Comparison of ENCODE assay signal across 14 cellular contexts in genomic region chr12:67634167-67634793, GRCh38. TPM values are rescaled to one million over a fixed set of nuclear protein-coding genes. Genes with fewer than 3 reads are reported as not detected.
DNase-seq lines count a peak whose midpoint lies in the region; ATAC-seq and TF ChIP-seq lines count a peak whose summit lies in the region.
"Had no signal": no experiment of that assay in that cellular context is flagged by ENCODE, and none has a peak within 500 bp of the region (broad histone marks: within the 10 kb centered on the region; RNA-seq: fewer than 3 reads in every experiment).

No MANE protein-coding gene starts in this region.

- H3K27me3 Mint-ChIP-seq in CD14-positive monocyte (ENCODE audit: low read depth in 3 of 3): peaks cover 0 to 5% (median 4%) of the 10 kb centered on the region in 3 donors
- H3K27me3 Mint-ChIP-seq in glutamatergic neuron (ENCODE audit: unreplicated experiment): no peaks in the 10 kb centered on the region
- no peaks in the 10 kb centered on the region for H3K27me3 Mint-ChIP-seq in activated T-helper 1 cell treated with anti-CD3 and anti-CD28 coated beads, Interleukin-12 subunit alpha, Interleukin-12 subunit beta, Interleukin-2, Interleukin-4 antibody, amounts not matched to agents 30 ng/mL and 10 ng/mL and 1 ng/mL, durations not matched to agents 14 hours and 24 hours and 36 hours (ENCODE audit: insufficient read depth)

- no peaks in the 10 kb centered on the region for H3K9me3 ChIP-seq in left lung
- H3K9me3 ChIP-seq: ovary had no signal

- no peak overlapping the region for H3K27ac ChIP-seq in left lung
- H3K27ac ChIP-seq: ovary had no signal

- no peaks in the 10 kb centered on the region for H3K36me3 ChIP-seq in left lung
- H3K36me3 ChIP-seq: ovary had no signal

- H3K27ac Mint-ChIP-seq in CD14-positive monocyte (peak overlapping the region in 4 of 7 donors; percentile 4 to 21 (median 10)), glutamatergic neuron (ENCODE audit: unreplicated experiment) (no peak overlapping the region)
- no peak overlapping the region for H3K27ac Mint-ChIP-seq in activated T-helper 1 cell treated with anti-CD3 and anti-CD28 coated beads, Interleukin-12 subunit alpha, Interleukin-12 subunit beta, Interleukin-2, Interleukin-4 antibody, amounts not matched to agents 30 ng/mL and 10 ng/mL and 1 ng/mL, durations not matched to agents 14 hours and 24 hours and 36 hours
- H3K27ac Mint-ChIP-seq: mesothelial cell of epicardium had no signal

- intact Hi-C loops in CD14-positive monocyte (cut with micrococcal nuclease) (no loop called here), left lung (cut with DNase I) (no loop called here)
- intact Hi-C loops in activated T-helper 1 cell treated with anti-CD3 and anti-CD28 coated beads, Interleukin-12 subunit alpha, Interleukin-12 subunit beta, Interleukin-2, Interleukin-4 antibody, amounts not matched to agents 30 ng/mL and 10 ng/mL and 1 ng/mL, durations not matched to agents 14 hours and 24 hours and 36 hours (cut with micrococcal nuclease): loop anchor here (5.0 to 10.0 kb wide), 5 partner anchors 277 to 1171 kb away; partner anchors contain the start of gene MDM2

- H3K36me3 Mint-ChIP-seq in CD14-positive monocyte (no peaks in the 10 kb centered on the region), glutamatergic neuron (ENCODE audit: unreplicated experiment) (no peaks in the 10 kb centered on the region)
- peaks cover 6% of the 10 kb centered on the region for H3K36me3 Mint-ChIP-seq in activated T-helper 1 cell treated with anti-CD3 and anti-CD28 coated beads, Interleukin-12 subunit alpha, Interleukin-12 subunit beta, Interleukin-2, Interleukin-4 antibody, amounts not matched to agents 30 ng/mL and 10 ng/mL and 1 ng/mL, durations not matched to agents 14 hours and 24 hours and 36 hours (ENCODE audit: low read depth)
- H3K36me3 Mint-ChIP-seq: mesothelial cell of epicardium had no signal

- H3K4me1 ChIP-seq in left lung: peaks cover 0 to 20% of the 10 kb centered on the region in 2 donors

- H3K4me1 Mint-ChIP-seq in CD14-positive monocyte (peaks cover 21% of the 10 kb centered on the region), glutamatergic neuron (ENCODE audit: low read depth, unreplicated experiment) (no peaks in the 10 kb centered on the region)
- peaks cover 54% of the 10 kb centered on the region for H3K4me1 Mint-ChIP-seq in activated T-helper 1 cell treated with anti-CD3 and anti-CD28 coated beads, Interleukin-12 subunit alpha, Interleukin-12 subunit beta, Interleukin-2, Interleukin-4 antibody, amounts not matched to agents 30 ng/mL and 10 ng/mL and 1 ng/mL, durations not matched to agents 14 hours and 24 hours and 36 hours (ENCODE audit: low read depth)

- DNase-seq in Ammon's horn (ENCODE audit: low spot score): peak; percentile 45
- no peak for DNase-seq in CD14-positive monocyte (ENCODE audit: low spot score)
- DNase-seq in OCI-M1 (lab: John Stamatoyannopoulos, UW): peak; percentile 25
- no peak for DNase-seq in left lung
- no peak for DNase-seq in glutamatergic neuron
- DNase-seq in NCI-H1048 (lab: John Stamatoyannopoulos, UW): no peak
- DNase-seq in AG08396 (ENCODE audit: low spot score): no peak
- DNase-seq in activated T-helper 1 cell treated with anti-CD3 and anti-CD28 coated beads, Interleukin-12 subunit alpha, Interleukin-12 subunit beta, Interleukin-2, Interleukin-4 antibody, amounts not matched to agents 30 ng/mL and 10 ng/mL and 1 ng/mL, durations not matched to agents 14 hours and 24 hours and 36 hours (ENCODE audit: low spot score): no peak
- DNase-seq: NCI-H187 treated with DMSO at 0.1 percent for 48 hours, NCI-H524 treated with DMSO at 0.1 percent for 48 hours, ovary, small intestine, T-helper 2 cell had no signal

- no peak overlapping the region for H3K4me3 ChIP-seq in left lung
- H3K4me3 ChIP-seq: ovary had no signal

- TF ChIP-seq CTCF in CD14-positive monocyte (IDR thresholded peaks at IDR 0.05) (no peak), left lung (IDR thresholded peaks at IDR 0.05) (no peak), glutamatergic neuron (IDR thresholded peaks at IDR 0.05; ENCODE audit: partially characterized antibody, unreplicated experiment) (no peak)

- no peak overlapping the region for H3K4me3 Mint-ChIP-seq in CD14-positive monocyte
- no peak overlapping the region for H3K4me3 Mint-ChIP-seq in glutamatergic neuron (ENCODE audit: unreplicated experiment)
- no peak overlapping the region for H3K4me3 Mint-ChIP-seq in activated T-helper 1 cell treated with anti-CD3 and anti-CD28 coated beads, Interleukin-12 subunit alpha, Interleukin-12 subunit beta, Interleukin-2, Interleukin-4 antibody, amounts not matched to agents 30 ng/mL and 10 ng/mL and 1 ng/mL, durations not matched to agents 14 hours and 24 hours and 36 hours
- H3K4me3 Mint-ChIP-seq: mesothelial cell of epicardium had no signal

- no peaks in the 10 kb centered on the region for H3K27me3 ChIP-seq in left lung
- H3K27me3 ChIP-seq: ovary had no signal

- H3K9me3 Mint-ChIP-seq in CD14-positive monocyte: no peaks in the 10 kb centered on the region
- peaks cover 2% of the 10 kb centered on the region for H3K9me3 Mint-ChIP-seq in glutamatergic neuron (ENCODE audit: unreplicated experiment)
- H3K9me3 Mint-ChIP-seq in activated T-helper 1 cell treated with anti-CD3 and anti-CD28 coated beads, Interleukin-12 subunit alpha, Interleukin-12 subunit beta, Interleukin-2, Interleukin-4 antibody, amounts not matched to agents 30 ng/mL and 10 ng/mL and 1 ng/mL, durations not matched to agents 14 hours and 24 hours and 36 hours: peaks cover 6% of the 10 kb centered on the region
- H3K9me3 Mint-ChIP-seq: mesothelial cell of epicardium had no signal

- ATAC-seq in left lung: peak; percentile 54

RNA-seq across cellular contexts. Expression of gene DYRK2, which starts 14.3 kb away (rescaled TPM):
- 1 to 10 TPM; 7.5 to 9.7 TPM for polyA plus RNA-seq in CD14-positive monocyte
- total RNA-seq in left lung: 10 to 100 TPM; 17.4 to 22.8 TPM
- total RNA-seq in glutamatergic neuron (ENCODE audit: unreplicated experiment): 70.9 TPM
- total RNA-seq in activated T-helper 1 cell treated with anti-CD3 and anti-CD28 coated beads, Interleukin-12 subunit alpha, Interleukin-12 subunit beta, Interleukin-2, Interleukin-4 antibody, amounts not matched to agents 30 ng/mL and 10 ng/mL and 1 ng/mL, durations not matched to agents 14 hours and 24 hours and 36 hours: 43.0 and 46.7 TPM in 2 replicates

Comparison
In these comparisons a context has a peak if more than half of its experiments do, and no peak if none do; other contexts are left out.
1. DNase-seq: peak in Ammon's horn (single experiment) and OCI-M1 (single experiment); none in CD14-positive monocyte (single experiment), left lung (0 of 2), glutamatergic neuron (single experiment), NCI-H1048 (single experiment), AG08396 (single experiment) and activated T-helper 1 cell treated with anti-CD3 and anti-CD28 coated beads, Interleukin-12 subunit alpha, Interleukin-12 subunit beta, Interleukin-2, Interleukin-4 antibody, amounts not matched to agents 30 ng/mL and 10 ng/mL and 1 ng/mL, durations not matched to agents 14 hours and 24 hours and 36 hours (single experiment).
2. H3K27ac Mint-ChIP-seq: peak in CD14-positive monocyte (4 of 7); none in glutamatergic neuron (single experiment) and activated T-helper 1 cell treated with anti-CD3 and anti-CD28 coated beads, Interleukin-12 subunit alpha, Interleukin-12 subunit beta, Interleukin-2, Interleukin-4 antibody, amounts not matched to agents 30 ng/mL and 10 ng/mL and 1 ng/mL, durations not matched to agents 14 hours and 24 hours and 36 hours (single experiment).